1 cellular context compared by ENCODE assay signal in genomic region chr13:22114630-22115311, GRCh38.
TF ChIP-seq lines count a peak whose summit lies in the region.

No MANE protein-coding gene starts in this region.

TF ChIP-seq in GM23338, 12 proteins besides CTCF, POLR2A, EP300 and RAD21 (continued from another document):
- TF ChIP-seq, protein P1, sequence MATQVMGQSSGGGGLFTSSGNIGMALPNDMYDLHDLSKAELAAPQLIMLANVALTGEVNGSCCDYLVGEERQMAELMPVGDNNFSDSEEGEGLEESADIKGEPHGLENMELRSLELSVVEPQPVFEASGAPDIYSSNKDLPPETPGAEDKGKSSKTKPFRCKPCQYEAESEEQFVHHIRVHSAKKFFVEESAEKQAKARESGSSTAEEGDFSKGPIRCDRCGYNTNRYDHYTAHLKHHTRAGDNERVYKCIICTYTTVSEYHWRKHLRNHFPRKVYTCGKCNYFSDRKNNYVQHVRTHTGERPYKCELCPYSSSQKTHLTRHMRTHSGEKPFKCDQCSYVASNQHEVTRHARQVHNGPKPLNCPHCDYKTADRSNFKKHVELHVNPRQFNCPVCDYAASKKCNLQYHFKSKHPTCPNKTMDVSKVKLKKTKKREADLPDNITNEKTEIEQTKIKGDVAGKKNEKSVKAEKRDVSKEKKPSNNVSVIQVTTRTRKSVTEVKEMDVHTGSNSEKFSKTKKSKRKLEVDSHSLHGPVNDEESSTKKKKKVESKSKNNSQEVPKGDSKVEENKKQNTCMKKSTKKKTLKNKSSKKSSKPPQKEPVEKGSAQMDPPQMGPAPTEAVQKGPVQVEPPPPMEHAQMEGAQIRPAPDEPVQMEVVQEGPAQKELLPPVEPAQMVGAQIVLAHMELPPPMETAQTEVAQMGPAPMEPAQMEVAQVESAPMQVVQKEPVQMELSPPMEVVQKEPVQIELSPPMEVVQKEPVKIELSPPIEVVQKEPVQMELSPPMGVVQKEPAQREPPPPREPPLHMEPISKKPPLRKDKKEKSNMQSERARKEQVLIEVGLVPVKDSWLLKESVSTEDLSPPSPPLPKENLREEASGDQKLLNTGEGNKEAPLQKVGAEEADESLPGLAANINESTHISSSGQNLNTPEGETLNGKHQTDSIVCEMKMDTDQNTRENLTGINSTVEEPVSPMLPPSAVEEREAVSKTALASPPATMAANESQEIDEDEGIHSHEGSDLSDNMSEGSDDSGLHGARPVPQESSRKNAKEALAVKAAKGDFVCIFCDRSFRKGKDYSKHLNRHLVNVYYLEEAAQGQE (IDR thresholded peaks at IDR 0.05; ENCODE audit: unreplicated experiment) = no peak
- TF ChIP-seq, protein P2, sequence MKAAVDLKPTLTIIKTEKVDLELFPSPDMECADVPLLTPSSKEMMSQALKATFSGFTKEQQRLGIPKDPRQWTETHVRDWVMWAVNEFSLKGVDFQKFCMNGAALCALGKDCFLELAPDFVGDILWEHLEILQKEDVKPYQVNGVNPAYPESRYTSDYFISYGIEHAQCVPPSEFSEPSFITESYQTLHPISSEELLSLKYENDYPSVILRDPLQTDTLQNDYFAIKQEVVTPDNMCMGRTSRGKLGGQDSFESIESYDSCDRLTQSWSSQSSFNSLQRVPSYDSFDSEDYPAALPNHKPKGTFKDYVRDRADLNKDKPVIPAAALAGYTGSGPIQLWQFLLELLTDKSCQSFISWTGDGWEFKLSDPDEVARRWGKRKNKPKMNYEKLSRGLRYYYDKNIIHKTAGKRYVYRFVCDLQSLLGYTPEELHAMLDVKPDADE (IDR thresholded peaks at IDR 0.05) = no peak
- no peak for TF ChIP-seq ZNF114 (CRISPR knock-in tag; IDR thresholded peaks at IDR 0.05)
- no peak for TF ChIP-seq STAT1 (IDR thresholded peaks at IDR 0.05; ENCODE audit: unreplicated experiment)
- TF ChIP-seq EZH2phosphoT487 (IDR thresholded peaks at IDR 0.05; ENCODE audit: unreplicated experiment) = no peak
- TF ChIP-seq CREB1 (CRISPR knock-in tag; IDR thresholded peaks at IDR 0.05; ENCODE audit: low read depth) = no peak
- TF ChIP-seq JUNB (IDR thresholded peaks at IDR 0.05; ENCODE audit: unreplicated experiment) = no peak
